Comparison of ENCODE assay signal across 1 cellular context in the genomic region with DNA sequence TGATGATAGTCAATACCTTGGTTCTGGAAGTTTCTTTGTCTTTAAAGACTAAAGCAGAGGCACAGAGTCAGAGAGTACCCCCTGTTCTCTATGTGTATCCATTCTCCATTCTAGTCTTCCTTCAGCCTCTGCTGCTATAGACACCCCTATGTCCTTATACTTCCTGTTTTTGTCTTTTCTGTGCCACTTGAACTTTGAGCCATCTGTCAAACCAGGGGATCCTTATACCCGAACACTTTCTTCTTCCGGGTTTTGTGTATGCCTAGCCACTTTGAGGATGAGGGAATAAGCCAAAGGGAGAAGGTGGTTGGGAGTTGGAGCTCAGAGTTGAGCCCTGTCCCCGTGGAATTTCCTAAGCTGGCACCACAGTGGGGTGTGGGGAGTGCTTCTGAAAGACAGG.
TF ChIP-seq lines count a peak whose summit lies in the region.

No MANE protein-coding gene starts in this region.

TF ChIP-seq in HepG2, 621 proteins besides CTCF, POLR2A, EP300 and RAD21 (continued from another document):
- TF ChIP-seq, protein P1, sequence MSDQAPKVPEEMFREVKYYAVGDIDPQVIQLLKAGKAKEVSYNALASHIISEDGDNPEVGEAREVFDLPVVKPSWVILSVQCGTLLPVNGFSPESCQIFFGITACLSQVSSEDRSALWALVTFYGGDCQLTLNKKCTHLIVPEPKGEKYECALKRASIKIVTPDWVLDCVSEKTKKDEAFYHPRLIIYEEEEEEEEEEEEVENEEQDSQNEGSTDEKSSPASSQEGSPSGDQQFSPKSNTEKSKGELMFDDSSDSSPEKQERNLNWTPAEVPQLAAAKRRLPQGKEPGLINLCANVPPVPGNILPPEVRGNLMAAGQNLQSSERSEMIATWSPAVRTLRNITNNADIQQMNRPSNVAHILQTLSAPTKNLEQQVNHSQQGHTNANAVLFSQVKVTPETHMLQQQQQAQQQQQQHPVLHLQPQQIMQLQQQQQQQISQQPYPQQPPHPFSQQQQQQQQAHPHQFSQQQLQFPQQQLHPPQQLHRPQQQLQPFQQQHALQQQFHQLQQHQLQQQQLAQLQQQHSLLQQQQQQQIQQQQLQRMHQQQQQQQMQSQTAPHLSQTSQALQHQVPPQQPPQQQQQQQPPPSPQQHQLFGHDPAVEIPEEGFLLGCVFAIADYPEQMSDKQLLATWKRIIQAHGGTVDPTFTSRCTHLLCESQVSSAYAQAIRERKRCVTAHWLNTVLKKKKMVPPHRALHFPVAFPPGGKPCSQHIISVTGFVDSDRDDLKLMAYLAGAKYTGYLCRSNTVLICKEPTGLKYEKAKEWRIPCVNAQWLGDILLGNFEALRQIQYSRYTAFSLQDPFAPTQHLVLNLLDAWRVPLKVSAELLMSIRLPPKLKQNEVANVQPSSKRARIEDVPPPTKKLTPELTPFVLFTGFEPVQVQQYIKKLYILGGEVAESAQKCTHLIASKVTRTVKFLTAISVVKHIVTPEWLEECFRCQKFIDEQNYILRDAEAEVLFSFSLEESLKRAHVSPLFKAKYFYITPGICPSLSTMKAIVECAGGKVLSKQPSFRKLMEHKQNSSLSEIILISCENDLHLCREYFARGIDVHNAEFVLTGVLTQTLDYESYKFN (CRISPR knock-in tag; conservative IDR thresholded peaks at IDR 0.05): no peak
- TF ChIP-seq ATAD3A (CRISPR knock-in tag; IDR thresholded peaks at IDR 0.05): no peak
- TF ChIP-seq GABPA (IDR thresholded peaks at IDR 0.05; ENCODE audit: low read depth, low read length): no peak
- peak; percentile 51 for TF ChIP-seq GABPA (CRISPR knock-in tag; IDR thresholded peaks at IDR 0.05; ENCODE audit: low read depth)
- peak; percentile 57; the same call in 1 of the 2 replicates for TF ChIP-seq ELF1 (CRISPR knock-in tag; IDR thresholded peaks at IDR 0.05)
- TF ChIP-seq SMAD3 (CRISPR knock-in tag; IDR thresholded peaks at IDR 0.05): no peak
- no peak for TF ChIP-seq GATAD2A (CRISPR knock-in tag; IDR thresholded peaks at IDR 0.05)
- TF ChIP-seq ELF3 (CRISPR knock-in tag; IDR thresholded peaks at IDR 0.05): peak; percentile 27; the same call in 1 of the 2 replicates
